In the genomic region with DNA sequence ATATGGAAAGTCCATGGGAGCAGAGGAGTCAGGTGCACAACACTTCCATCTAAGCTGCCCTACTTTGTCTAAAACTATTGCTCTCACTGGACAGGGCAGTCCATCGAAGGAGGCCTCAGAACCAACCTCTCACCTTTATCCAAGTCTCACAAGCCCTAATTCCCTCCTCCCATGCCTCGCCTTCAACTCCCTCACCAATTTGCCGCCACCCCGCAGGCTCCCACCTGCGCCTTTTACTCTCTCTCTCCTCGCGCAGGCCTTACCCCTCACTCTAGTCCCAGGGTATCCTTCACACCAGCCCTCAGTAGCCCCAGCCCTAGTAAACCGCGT, we compare ENCODE assay signal across 8 cellular contexts. TPM values are rescaled to one million over a fixed set of nuclear protein-coding genes. Genes with fewer than 3 reads are reported as not detected.
DNase-seq lines count a peak whose midpoint lies in the region; ATAC-seq and TF ChIP-seq lines count a peak whose summit lies in the region.

No MANE protein-coding gene starts in this region.

- peak overlapping the region; percentile 99 for H3K4me3 Mint-ChIP-seq in activated naive CD4-positive, alpha-beta T cell treated with anti-CD3 and anti-CD28 coated beads, Interleukin-2, amount 50 U/mL, for 24 hours
- peak overlapping the region; percentile 97 for H3K4me3 Mint-ChIP-seq in activated CD4-positive, alpha-beta memory T cell treated with anti-CD3 and anti-CD28 coated beads for 36 hours

- intact Hi-C loops in activated CD4-positive, alpha-beta memory T cell treated with anti-CD3 and anti-CD28 coated beads for 36 hours (cut with micrococcal nuclease): loop anchor here (1.0 to 10.0 kb wide), 10 partner anchors 25 to 1629 kb away; partner anchors contain the start of genes APBB1, ARFIP2, CCKBR and MRPL17

- H3K36me3 ChIP-seq in iPS-18a (ENCODE audit: control insufficient read depth, low read depth, low read length): no peaks in the 10 kb centered on the region

- no peaks in the 10 kb centered on the region for H3K9me3 Mint-ChIP-seq in activated naive CD4-positive, alpha-beta T cell treated with anti-CD3 and anti-CD28 coated beads, Interleukin-2, amount 50 U/mL, for 24 hours
- no peaks in the 10 kb centered on the region for H3K9me3 Mint-ChIP-seq in activated CD4-positive, alpha-beta memory T cell treated with anti-CD3 and anti-CD28 coated beads for 36 hours

- peaks cover 58% of the 10 kb centered on the region for H3K4me1 Mint-ChIP-seq in activated naive CD4-positive, alpha-beta T cell treated with anti-CD3 and anti-CD28 coated beads, Interleukin-2, amount 50 U/mL, for 24 hours
- H3K4me1 Mint-ChIP-seq in activated CD4-positive, alpha-beta memory T cell treated with anti-CD3 and anti-CD28 coated beads for 36 hours (ENCODE audit: low read depth): peaks cover 41% of the 10 kb centered on the region

- peak overlapping the region; percentile 86 for H3K9ac ChIP-seq in iPS-18a (ENCODE audit: low read length)

- no peak for TF ChIP-seq CTCF in GM20000 (IDR thresholded peaks at IDR 0.05; ENCODE audit: extremely low read depth, missing control alignments)

- POLR2A ChIA-PET in activated CD4-positive, alpha-beta memory T cell treated with anti-CD3 and anti-CD28 coated beads for 36 hours (lab: Charles Lee): interaction anchor here (0.9 kb wide), 1 partner anchor 27 kb away, joined by 3 read pairs; no protein-coding TSS in a partner anchor

- no peak for DNase-seq in activated naive CD4-positive, alpha-beta T cell treated with anti-CD3 and anti-CD28 coated beads, Interleukin-2, amount 50 U/mL, for 16 hours
- DNase-seq in activated CD4-positive, alpha-beta memory T cell treated with anti-CD3 and anti-CD28 coated beads for 36 hours: no peak
- no peak for DNase-seq in substantia nigra (lab: John Stamatoyannopoulos, UW)
- DNase-seq in GM20000 (ENCODE audit: low spot score): no peak
- no peak for DNase-seq in effector CD8-positive, alpha-beta T cell (lab: John Stamatoyannopoulos, UW)

- H3K27ac Mint-ChIP-seq in activated naive CD4-positive, alpha-beta T cell treated with anti-CD3 and anti-CD28 coated beads, Interleukin-2, amount 50 U/mL, for 24 hours: peak overlapping the region; percentile 98
- peak overlapping the region; percentile 91 for H3K27ac Mint-ChIP-seq in activated CD4-positive, alpha-beta memory T cell treated with anti-CD3 and anti-CD28 coated beads for 36 hours

- ATAC-seq in GM21529 (IDR thresholded peaks at IDR 0.05; ENCODE audit: unreplicated experiment): no peak

- no peaks in the 10 kb centered on the region for H3K9me3 ChIP-seq in iPS-18a (ENCODE audit: control insufficient read depth, low read depth, low read length)

- no peaks in the 10 kb centered on the region for H3K36me3 Mint-ChIP-seq in activated naive CD4-positive, alpha-beta T cell treated with anti-CD3 and anti-CD28 coated beads, Interleukin-2, amount 50 U/mL, for 24 hours
- peaks cover 3% of the 10 kb centered on the region for H3K36me3 Mint-ChIP-seq in activated CD4-positive, alpha-beta memory T cell treated with anti-CD3 and anti-CD28 coated beads for 36 hours

- CTCF ChIA-PET in activated CD4-positive, alpha-beta memory T cell treated with anti-CD3 and anti-CD28 coated beads for 36 hours (lab: Charles Lee): interaction anchor here (0.9 to 2.5 kb wide), 3 partner anchors 17 to 129 kb away, joined by 4 to 10 read pairs (median 4); no protein-coding TSS in a partner anchor

- H3K27me3 Mint-ChIP-seq in activated naive CD4-positive, alpha-beta T cell treated with anti-CD3 and anti-CD28 coated beads, Interleukin-2, amount 50 U/mL, for 24 hours: no peaks in the 10 kb centered on the region
- no peaks in the 10 kb centered on the region for H3K27me3 Mint-ChIP-seq in activated CD4-positive, alpha-beta memory T cell treated with anti-CD3 and anti-CD28 coated beads for 36 hours

- H3K4me3 ChIP-seq in iPS-18a (ENCODE audit: low read length): peak overlapping the region; percentile 98

- H3K27ac ChIP-seq in iPS-18a (ENCODE audit: low read length) (peak overlapping the region; percentile 51), substantia nigra (ENCODE audit: low read depth, low read length, poor library complexity, severe bottlenecking) (peak overlapping the region; percentile 60)

- peaks cover 4% of the 10 kb centered on the region for H3K4me1 ChIP-seq in iPS-18a (ENCODE audit: control insufficient read depth, low read depth, low read length)

- no peaks in the 10 kb centered on the region for H3K27me3 ChIP-seq in iPS-18a (ENCODE audit: control insufficient read depth, insufficient read depth, low read length)

RNA-seq across cellular contexts. Expression of gene FHIP1B, which starts 0.5 kb away (rescaled TPM):
- total RNA-seq in activated CD4-positive, alpha-beta memory T cell treated with anti-CD3 and anti-CD28 coated beads for 36 hours: 10 to 100 TPM; 15.3 to 15.8 TPM

RNA-seq across cellular contexts. Expression of gene CNGA4, which starts 4.9 kb away (rescaled TPM):
- total RNA-seq in activated CD4-positive, alpha-beta memory T cell treated with anti-CD3 and anti-CD28 coated beads for 36 hours: not detected

RNA-seq across cellular contexts. Expression of gene CCKBR, which starts 25.7 kb away (rescaled TPM):
- total RNA-seq in activated CD4-positive, alpha-beta memory T cell treated with anti-CD3 and anti-CD28 coated beads for 36 hours: not detected

RNA-seq across cellular contexts. Expression of gene C11orf42, which starts 28.6 kb away (rescaled TPM):
- total RNA-seq in activated CD4-positive, alpha-beta memory T cell treated with anti-CD3 and anti-CD28 coated beads for 36 hours: not detected

RNA-seq across cellular contexts. Expression of gene OR52W1, which starts 34.9 kb away (rescaled TPM):
- total RNA-seq in activated CD4-positive, alpha-beta memory T cell treated with anti-CD3 and anti-CD28 coated beads for 36 hours: not detected
